Comparison of ENCODE assay signal across 7 cellular contexts in the genomic region with DNA sequence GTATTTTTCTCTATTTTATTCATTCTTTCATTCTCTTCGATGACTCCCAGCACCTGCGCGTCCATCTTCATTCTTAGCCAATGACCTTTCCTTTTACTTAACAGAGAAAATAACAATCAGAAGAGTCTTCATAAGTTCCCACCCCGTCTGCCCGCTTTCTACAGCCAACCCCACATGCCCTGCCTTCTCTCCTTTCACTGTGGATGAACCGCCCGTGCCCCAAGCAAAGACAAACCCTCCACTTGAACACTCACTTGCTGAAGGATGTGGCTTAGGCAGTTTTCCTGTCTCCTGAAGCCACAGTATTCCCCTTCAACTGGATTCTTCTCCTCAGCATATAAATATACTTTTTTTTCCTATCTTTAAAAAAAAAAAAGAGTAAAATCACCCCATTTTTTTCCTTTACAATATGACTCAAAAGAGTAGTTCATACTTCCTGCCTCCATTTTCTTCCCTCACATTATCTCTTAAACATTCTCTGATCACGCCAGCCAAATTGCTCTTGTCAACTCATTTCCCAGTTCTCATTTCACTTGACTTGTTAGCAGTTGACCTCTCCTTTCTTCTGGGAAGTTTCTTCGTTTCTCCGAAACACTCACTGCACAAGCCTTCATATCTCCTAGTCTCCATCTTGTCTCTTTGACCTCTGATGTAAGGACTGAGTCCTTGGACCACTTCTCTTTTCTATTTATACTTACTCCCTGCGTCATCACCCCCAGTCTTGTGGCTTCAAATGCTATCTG. TPM values are rescaled to one million over a fixed set of nuclear protein-coding genes. Genes with fewer than 3 reads are reported as not detected.
DNase-seq lines count a peak whose midpoint lies in the region; ATAC-seq and TF ChIP-seq lines count a peak whose summit lies in the region.

No MANE protein-coding gene starts in this region.

- no peak for TF ChIP-seq CTCF in H9 (conservative IDR thresholded peaks at IDR 0.05)

- H3K4ac ChIP-seq in H9 (ENCODE audit: low read depth, low read length), result no peak overlapping the region

- H3K4me1 ChIP-seq in H9 (ENCODE audit: insufficient read depth, low read length), result no peaks in the 10 kb centered on the region

- H2AK5ac ChIP-seq in H9 (ENCODE audit: insufficient read length, low read length), result no peak overlapping the region

- WGBS in H9 (ENCODE audit: extremely low coverage, insufficient read length, low lambda C conversion rate), result no CpG with 5 or more reads among the region's 11 CpGs

- no peak overlapping the region for H3K4me2 ChIP-seq in H9 (ENCODE audit: insufficient read depth, insufficient read length, low read length)

- no peak overlapping the region for H2BK5ac ChIP-seq in H9 (ENCODE audit: insufficient read length, low read length)

- H3K23me2 ChIP-seq in H9 (ENCODE audit: insufficient read length, low read depth, low read length, poor library complexity, severe bottlenecking), result no peaks in the 10 kb centered on the region

- H3K9me3 Mint-ChIP-seq in stimulated activated effector memory CD8-positive, alpha-beta T cell treated with anti-CD3 and anti-CD28 coated beads, Interleukin-12 subunit alpha, Interleukin-12 subunit beta, amount 100 ng/mL, for 72 hours, result no peaks in the 10 kb centered on the region
- no peaks in the 10 kb centered on the region for H3K9me3 Mint-ChIP-seq in H9

- DNase-seq in SKM-1 (lab: John Stamatoyannopoulos, UW; ENCODE audit: unreplicated experiment) (peak; percentile 63), H9 (no peak), substantia nigra (lab: John Stamatoyannopoulos, UW) (no peak)
- DNase-seq in stimulated activated effector memory CD8-positive, alpha-beta T cell treated with anti-CD3 and anti-CD28 coated beads, Interleukin-12 subunit alpha, Interleukin-12 subunit beta, amount 100 ng/mL, for 72 hours (ENCODE audit: low spot score in 2 of 2), result no peak
- no peak for DNase-seq in stimulated activated CD4-positive, alpha-beta T cell treated with anti-CD3 and anti-CD28 coated beads, Interleukin-12 subunit alpha, Interleukin-12 subunit beta, amount 100 ng/mL, for 4 hours

- peak; percentile 46 for TF ChIP-seq POLR2A in GM19099 (IDR thresholded peaks at IDR 0.05; ENCODE audit: extremely low read depth, insufficient read length, low read depth)

- no peak overlapping the region for H3K4me3 Mint-ChIP-seq in stimulated activated effector memory CD8-positive, alpha-beta T cell treated with anti-CD3 and anti-CD28 coated beads, Interleukin-12 subunit alpha, Interleukin-12 subunit beta, amount 100 ng/mL, for 72 hours
- H3K4me3 Mint-ChIP-seq in H9, result no peak overlapping the region

- no peaks in the 10 kb centered on the region for H3K79me2 ChIP-seq in H9 (ENCODE audit: insufficient read depth, low read length)

- no peak overlapping the region for H3K23ac ChIP-seq in H9 (ENCODE audit: insufficient read length, low read depth, low read length)

- H3K9me3 ChIP-seq in H9 (ENCODE audit: control insufficient read depth, low read depth, low read length), result no peaks in the 10 kb centered on the region

- H4K20me1 ChIP-seq in H9 (ENCODE audit: control insufficient read depth, insufficient read depth, insufficient read length), result no peaks in the 10 kb centered on the region

- H3K9ac ChIP-seq in H9 (ENCODE audit: extremely low read depth, insufficient read length, low read length), result no peak overlapping the region

- H4K5ac ChIP-seq in H9 (ENCODE audit: insufficient read length, low read depth, low read length), result no peak overlapping the region

- H4K91ac ChIP-seq in H9 (ENCODE audit: insufficient read length, low read depth, low read length), result no peak overlapping the region

- H4K8ac ChIP-seq in H9 (replicated peaks; ENCODE audit: insufficient read length, low read depth, low read length), result no peak overlapping the region

- H2BK15ac ChIP-seq in H9 (ENCODE audit: low read depth, low read length), result no peak overlapping the region

- no peak overlapping the region for H3K27ac Mint-ChIP-seq in stimulated activated effector memory CD8-positive, alpha-beta T cell treated with anti-CD3 and anti-CD28 coated beads, Interleukin-12 subunit alpha, Interleukin-12 subunit beta, amount 100 ng/mL, for 72 hours
- no peak overlapping the region for H3K27ac Mint-ChIP-seq in H9

- no peak overlapping the region for H3K27ac ChIP-seq in H9 (ENCODE audit: insufficient read length, low read depth, low read length)
- no peak overlapping the region for H3K27ac ChIP-seq in substantia nigra (ENCODE audit: low read depth, low read length, poor library complexity, severe bottlenecking)

- no peak overlapping the region for H3K14ac ChIP-seq in H9 (ENCODE audit: insufficient read depth, low read length)

- no peaks in the 10 kb centered on the region for H3K36me3 Mint-ChIP-seq in stimulated activated effector memory CD8-positive, alpha-beta T cell treated with anti-CD3 and anti-CD28 coated beads, Interleukin-12 subunit alpha, Interleukin-12 subunit beta, amount 100 ng/mL, for 72 hours
- H3K36me3 Mint-ChIP-seq in H9 (ENCODE audit: insufficient read depth in 1 of 3, low read depth in 3 of 3), result no peaks in the 10 kb centered on the region

- H2BK120ac ChIP-seq in H9 (ENCODE audit: low read depth, low read length, poor library complexity, severe bottlenecking), result no peak overlapping the region

- H2AFZ ChIP-seq in H9 (ENCODE audit: low read length), result no peak overlapping the region

- no peak overlapping the region for H2BK12ac ChIP-seq in H9 (ENCODE audit: insufficient read length, low read depth, low read length)

- H2BK20ac ChIP-seq in H9 (ENCODE audit: low read depth, low read length, poor library complexity, severe bottlenecking), result no peak overlapping the region

- H3K27me3 ChIP-seq in H9 (ENCODE audit: insufficient read depth, low read length), result no peaks in the 10 kb centered on the region

- H3K27me3 Mint-ChIP-seq in H9 (ENCODE audit: low read depth), result no peaks in the 10 kb centered on the region; the same call in 1 of the 2 replicates

- H3K56ac ChIP-seq in H9 (ENCODE audit: insufficient read length, low read depth, low read length), result no peak overlapping the region

- H3K79me1 ChIP-seq in H9 (ENCODE audit: insufficient read depth, low read depth, low read length, poor library complexity, severe bottlenecking), result no peaks in the 10 kb centered on the region

- ATAC-seq in HG03025 (IDR thresholded peaks at IDR 0.05; ENCODE audit: low FRiP score, unreplicated experiment), result peak; percentile 96
- peak; percentile 36 for ATAC-seq in stimulated activated effector memory CD8-positive, alpha-beta T cell treated with anti-CD3 and anti-CD28 coated beads, Interleukin-12 subunit alpha, Interleukin-12 subunit beta, amount 100 ng/mL, for 72 hours

- H3K4me1 Mint-ChIP-seq in stimulated activated effector memory CD8-positive, alpha-beta T cell treated with anti-CD3 and anti-CD28 coated beads, Interleukin-12 subunit alpha, Interleukin-12 subunit beta, amount 100 ng/mL, for 72 hours, result no peaks in the 10 kb centered on the region
- no peaks in the 10 kb centered on the region for H3K4me1 Mint-ChIP-seq in H9

- no peak overlapping the region for H3K18ac ChIP-seq in H9 (ENCODE audit: insufficient read length, low read depth, low read length)

- H3T11ph ChIP-seq in H9 (ENCODE audit: low read length), result no peak overlapping the region

RNA-seq across cellular contexts. Expression of a gene that starts 11.1 kb away (rescaled TPM):
- total RNA-seq in H9 (2021), result 0.26 and 0.57 TPM in 2 replicates

RNA-seq across cellular contexts. Expression of a gene that starts 27.5 kb away (rescaled TPM):
- total RNA-seq in H9 (2021), result 13.8 and 13.9 TPM in 2 replicates
